8 cellular contexts compared by ENCODE assay signal in genomic region chr12:113221181-113221996, GRCh38. TPM values are rescaled to one million over a fixed set of nuclear protein-coding genes. Genes with fewer than 3 reads are reported as not detected.
DNase-seq lines count a peak whose midpoint lies in the region; FAIRE-seq and TF ChIP-seq lines count a peak whose summit lies in the region.

TPCN1 (plus strand) TSS chr12:113221464; CDS start chr12:113226853, 5,389 bp downstream.

- no peaks in the 10 kb centered on the region for H3K27me3 ChIP-seq in neutrophil

- H3K27ac ChIP-seq in neutrophil, result peak within 1 kb of the TSS; percentile 65
- H3K27ac ChIP-seq in substantia nigra (ENCODE audit: low read depth, low read length, poor library complexity, severe bottlenecking), result peak within 1 kb of the TSS; percentile 88

- POLR2A ChIA-PET in HEK293T (lab: Yijun Ruan, JAX), result interaction anchor here (0.6 to 1.5 kb wide), 6 partner anchors 9 to 287 kb away, joined by 3 to 7 read pairs (median 4); partner anchors contain the start of genes DDX54 and RITA1

- CTCF ChIA-PET in HEK293T (lab: Yijun Ruan, JAX), result no interaction called here

- in situ Hi-C loops in SK-MEL-5 (cut with HindIII; ENCODE audit: low pct_unique_long_range_greater_than_20kb, low sequenced_read_pairs), result no loop called here

- peak; percentile 100 for DNase-seq in GDM1 (lab: John Stamatoyannopoulos, UW)
- DNase-seq in HEK293T (ENCODE audit: extremely low spot score), result peak; percentile 97
- DNase-seq in MV-4-11 (lab: John Stamatoyannopoulos, UW), result peak; percentile 100
- DNase-seq in SK-MEL-5 (ENCODE audit: low read depth, low spot score), result peak; percentile 100
- peak; percentile 99 for DNase-seq in activated naive CD4-positive, alpha-beta T cell treated with Interleukin-2 at 50 U/mL for 16 hours
- peak; percentile 95 to 96 for DNase-seq in frontal cortex (ENCODE audit: low spot score in 2 of 2)
- peak; percentile 70 to 100 (median 99) for DNase-seq in substantia nigra (lab: John Stamatoyannopoulos, UW)

- no peaks in the 10 kb centered on the region for H3K9me3 ChIP-seq in neutrophil

- peak; percentile 99 for FAIRE-seq in frontal cortex (lab: Jason Lieb, UNC)

- H3K4me3 ChIP-seq in neutrophil (ENCODE audit: low read depth in 1 of 2, low read length in 1 of 2), result peak within 1 kb of the TSS; percentile 62 to 75

- peak; percentile 86 for TF ChIP-seq CTCF in neutrophil (IDR thresholded peaks at IDR 0.05)

- no peaks in the 10 kb centered on the region for H3K36me3 ChIP-seq in neutrophil

- H3K4me1 ChIP-seq in neutrophil (ENCODE audit: control insufficient read depth in 1 of 2, insufficient read depth in 1 of 2, low read depth in 1 of 2, low read length in 1 of 2), result peaks cover 15 to 22% of the 10 kb centered on the region in 2 experiments

TF ChIP-seq in HEK293T, 16 proteins besides CTCF, POLR2A, EP300 and RAD21:
- no peak for TF ChIP-seq ARNT (IDR thresholded peaks at IDR 0.05)
- no peak for TF ChIP-seq FOXA1 (IDR thresholded peaks at IDR 0.05)
- TF ChIP-seq HDGF (IDR thresholded peaks at IDR 0.05; ENCODE audit: borderline replicate concordance), result peak; percentile 98
- no peak for TF ChIP-seq FOXM1 (IDR thresholded peaks at IDR 0.05; ENCODE audit: borderline replicate concordance)
- TF ChIP-seq LEF1 (IDR thresholded peaks at IDR 0.05; ENCODE audit: borderline replicate concordance), result no peak
- peak; percentile 99 for TF ChIP-seq PKNOX1 (IDR thresholded peaks at IDR 0.05)
- peak; percentile 56 for TF ChIP-seq L3MBTL2 (conservative IDR thresholded peaks at IDR 0.05)
- no peak for TF ChIP-seq NFRKB (IDR thresholded peaks at IDR 0.05)
- no peak for TF ChIP-seq CTBP1 (IDR thresholded peaks at IDR 0.05; ENCODE audit: borderline replicate concordance)
- TF ChIP-seq ZNF384 (IDR thresholded peaks at IDR 0.05), result no peak
- TF ChIP-seq SUZ12 (IDR thresholded peaks at IDR 0.05), result no peak
- no peak for TF ChIP-seq BHLHE40 (IDR thresholded peaks at IDR 0.05; ENCODE audit: borderline replicate concordance)
- no peak for TF ChIP-seq TARDBP (IDR thresholded peaks at IDR 0.05)
- no peak for TF ChIP-seq ELF4 (IDR thresholded peaks at IDR 0.05)
- no peak for TF ChIP-seq FOXK2 (IDR thresholded peaks at IDR 0.05)
- TF ChIP-seq SP1 (IDR thresholded peaks at IDR 0.05), result peak; percentile 81

RNA-seq across cellular contexts. Expression of gene TPCN1, which starts in this region (rescaled TPM):
- total RNA-seq in SK-MEL-5 (2014; rRNA removed; shearing (Covaris generic)), result 14.3 and 16.3 TPM in 2 replicates
- polyA plus RNA-seq in SK-MEL-5 (2015; cell fraction: cytosol; rRNA removed), result 45.7 and 80.2 TPM in 2 replicates
- polyA plus RNA-seq in SK-MEL-5 (2015; cell fraction: nucleus; rRNA removed), result 165 and 212 TPM in 2 replicates
- 2.4 TPM for total RNA-seq in frontal cortex

Comparison
In these comparisons a context has a peak if more than half of its experiments do, and no peak if none do; other contexts are left out.
1. Peak in every context shown above with its lines: DNase-seq, H3K4me3 ChIP-seq and H3K27ac ChIP-seq.